In the genomic region with DNA sequence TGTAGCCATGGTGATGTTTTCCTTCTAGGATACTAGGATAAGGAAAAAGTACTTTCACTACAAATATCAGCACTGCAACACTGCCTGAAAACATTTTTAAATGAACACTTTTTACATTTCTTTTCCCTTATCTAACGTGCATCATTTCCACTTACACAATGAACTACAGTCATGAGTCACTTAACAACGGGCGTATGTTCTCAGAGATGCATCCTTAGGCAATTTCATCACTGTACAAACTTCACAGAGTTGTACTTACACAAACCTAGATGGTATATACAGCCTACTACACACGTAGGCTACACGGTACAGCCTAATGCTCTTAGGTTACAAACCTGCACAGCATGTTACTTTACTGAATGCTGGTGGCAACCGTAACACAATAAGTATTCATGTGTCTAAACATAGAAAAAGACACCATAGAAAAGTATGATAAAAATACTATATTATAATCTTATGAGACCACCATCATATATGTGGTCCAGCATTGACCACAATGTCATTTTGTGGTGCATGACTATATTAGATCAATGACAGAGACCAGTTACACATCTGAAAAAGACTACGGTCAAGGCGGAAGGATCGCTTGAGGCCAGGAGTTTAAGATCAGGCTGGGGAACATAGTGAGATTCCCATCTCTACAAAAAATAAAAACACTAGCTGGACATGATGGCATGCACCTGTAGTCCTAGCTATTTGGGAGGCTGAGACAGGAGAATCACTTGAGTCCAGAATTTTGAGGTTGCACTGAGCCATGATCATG, we compare ENCODE assay signal across 1 cellular context.
TF ChIP-seq lines count a peak whose summit lies in the region.

No MANE protein-coding gene starts in this region.

TF ChIP-seq in SK-N-SH treated with all-trans-retinoic acid at 6 μM for 48 hours, 23 proteins besides CTCF, POLR2A, EP300 and RAD21 (continued from another document):
- TF ChIP-seq, protein P1, sequence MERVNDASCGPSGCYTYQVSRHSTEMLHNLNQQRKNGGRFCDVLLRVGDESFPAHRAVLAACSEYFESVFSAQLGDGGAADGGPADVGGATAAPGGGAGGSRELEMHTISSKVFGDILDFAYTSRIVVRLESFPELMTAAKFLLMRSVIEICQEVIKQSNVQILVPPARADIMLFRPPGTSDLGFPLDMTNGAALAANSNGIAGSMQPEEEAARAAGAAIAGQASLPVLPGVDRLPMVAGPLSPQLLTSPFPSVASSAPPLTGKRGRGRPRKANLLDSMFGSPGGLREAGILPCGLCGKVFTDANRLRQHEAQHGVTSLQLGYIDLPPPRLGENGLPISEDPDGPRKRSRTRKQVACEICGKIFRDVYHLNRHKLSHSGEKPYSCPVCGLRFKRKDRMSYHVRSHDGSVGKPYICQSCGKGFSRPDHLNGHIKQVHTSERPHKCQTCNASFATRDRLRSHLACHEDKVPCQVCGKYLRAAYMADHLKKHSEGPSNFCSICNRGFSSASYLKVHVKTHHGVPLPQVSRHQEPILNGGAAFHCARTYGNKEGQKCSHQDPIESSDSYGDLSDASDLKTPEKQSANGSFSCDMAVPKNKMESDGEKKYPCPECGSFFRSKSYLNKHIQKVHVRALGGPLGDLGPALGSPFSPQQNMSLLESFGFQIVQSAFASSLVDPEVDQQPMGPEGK (CRISPR knock-in tag; IDR thresholded peaks at IDR 0.05; ENCODE audit: borderline replicate concordance) = no peak
- TF ChIP-seq PPARA (CRISPR knock-in tag; IDR thresholded peaks at IDR 0.05; ENCODE audit: borderline replicate concordance) = no peak
- TF ChIP-seq, protein P2, sequence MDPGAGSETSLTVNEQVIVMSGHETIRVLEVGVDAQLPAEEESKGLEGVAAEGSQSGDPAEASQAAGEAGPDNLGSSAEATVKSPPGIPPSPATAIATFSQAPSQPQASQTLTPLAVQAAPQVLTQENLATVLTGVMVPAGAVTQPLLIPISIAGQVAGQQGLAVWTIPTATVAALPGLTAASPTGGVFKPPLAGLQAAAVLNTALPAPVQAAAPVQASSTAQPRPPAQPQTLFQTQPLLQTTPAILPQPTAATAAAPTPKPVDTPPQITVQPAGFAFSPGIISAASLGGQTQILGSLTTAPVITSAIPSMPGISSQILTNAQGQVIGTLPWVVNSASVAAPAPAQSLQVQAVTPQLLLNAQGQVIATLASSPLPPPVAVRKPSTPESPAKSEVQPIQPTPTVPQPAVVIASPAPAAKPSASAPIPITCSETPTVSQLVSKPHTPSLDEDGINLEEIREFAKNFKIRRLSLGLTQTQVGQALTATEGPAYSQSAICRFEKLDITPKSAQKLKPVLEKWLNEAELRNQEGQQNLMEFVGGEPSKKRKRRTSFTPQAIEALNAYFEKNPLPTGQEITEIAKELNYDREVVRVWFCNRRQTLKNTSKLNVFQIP (CRISPR knock-in tag; IDR thresholded peaks at IDR 0.05; ENCODE audit: borderline replicate concordance, low read depth) = no peak
- no peak for TF ChIP-seq ESRRG (CRISPR knock-in tag; IDR thresholded peaks at IDR 0.05)
- TF ChIP-seq CSDC2 (CRISPR knock-in tag; IDR thresholded peaks at IDR 0.05) = no peak
- TF ChIP-seq OSR1 (CRISPR knock-in tag; IDR thresholded peaks at IDR 0.05) = no peak
- no peak for TF ChIP-seq ARNTL (CRISPR knock-in tag; IDR thresholded peaks at IDR 0.05; ENCODE audit: borderline replicate concordance, low read depth)
- no peak for TF ChIP-seq RARB (CRISPR knock-in tag; IDR thresholded peaks at IDR 0.05)
- no peak for TF ChIP-seq SNAI2 (CRISPR knock-in tag; IDR thresholded peaks at IDR 0.05)
- TF ChIP-seq ZFP30 (CRISPR knock-in tag; IDR thresholded peaks at IDR 0.05) = no peak
- TF ChIP-seq ISL1 (CRISPR knock-in tag; IDR thresholded peaks at IDR 0.05) = no peak
- TF ChIP-seq ZNF565 (CRISPR knock-in tag; conservative IDR thresholded peaks at IDR 0.05; ENCODE audit: low read depth) = no peak
- TF ChIP-seq ZNF8 (CRISPR knock-in tag; IDR thresholded peaks at IDR 0.05) = no peak
- no peak for TF ChIP-seq BACH2 (CRISPR knock-in tag; IDR thresholded peaks at IDR 0.05; ENCODE audit: borderline replicate concordance)
- no peak for TF ChIP-seq TCF4 (CRISPR knock-in tag; IDR thresholded peaks at IDR 0.05; ENCODE audit: borderline replicate concordance)
